Comparison of ENCODE assay signal across 2 cellular contexts in the genomic region with DNA sequence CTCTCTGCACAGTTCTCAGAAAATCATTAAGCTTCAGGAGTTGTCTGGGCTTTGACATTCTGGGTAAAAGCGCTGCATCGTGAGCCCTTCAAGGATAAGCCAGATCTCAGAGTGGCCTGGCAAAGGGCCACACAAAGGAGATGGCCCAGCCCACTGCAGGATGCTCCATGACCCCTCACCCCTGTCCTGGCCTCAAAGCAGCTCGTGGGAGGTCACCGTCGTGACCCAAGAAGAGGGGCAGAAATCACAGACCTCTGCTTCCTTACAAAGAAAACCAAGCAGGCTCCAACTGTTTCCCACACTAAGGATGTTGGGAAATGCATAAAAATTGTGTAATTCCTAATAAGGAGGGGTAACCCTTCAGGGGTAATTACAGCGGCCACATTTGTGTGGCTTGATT.
TF ChIP-seq lines count a peak whose summit lies in the region.

No MANE protein-coding gene starts in this region.

TF ChIP-seq in liver, 16 proteins besides CTCF, POLR2A, EP300 and RAD21 (continued from another document):
- TF ChIP-seq, protein P1, sequence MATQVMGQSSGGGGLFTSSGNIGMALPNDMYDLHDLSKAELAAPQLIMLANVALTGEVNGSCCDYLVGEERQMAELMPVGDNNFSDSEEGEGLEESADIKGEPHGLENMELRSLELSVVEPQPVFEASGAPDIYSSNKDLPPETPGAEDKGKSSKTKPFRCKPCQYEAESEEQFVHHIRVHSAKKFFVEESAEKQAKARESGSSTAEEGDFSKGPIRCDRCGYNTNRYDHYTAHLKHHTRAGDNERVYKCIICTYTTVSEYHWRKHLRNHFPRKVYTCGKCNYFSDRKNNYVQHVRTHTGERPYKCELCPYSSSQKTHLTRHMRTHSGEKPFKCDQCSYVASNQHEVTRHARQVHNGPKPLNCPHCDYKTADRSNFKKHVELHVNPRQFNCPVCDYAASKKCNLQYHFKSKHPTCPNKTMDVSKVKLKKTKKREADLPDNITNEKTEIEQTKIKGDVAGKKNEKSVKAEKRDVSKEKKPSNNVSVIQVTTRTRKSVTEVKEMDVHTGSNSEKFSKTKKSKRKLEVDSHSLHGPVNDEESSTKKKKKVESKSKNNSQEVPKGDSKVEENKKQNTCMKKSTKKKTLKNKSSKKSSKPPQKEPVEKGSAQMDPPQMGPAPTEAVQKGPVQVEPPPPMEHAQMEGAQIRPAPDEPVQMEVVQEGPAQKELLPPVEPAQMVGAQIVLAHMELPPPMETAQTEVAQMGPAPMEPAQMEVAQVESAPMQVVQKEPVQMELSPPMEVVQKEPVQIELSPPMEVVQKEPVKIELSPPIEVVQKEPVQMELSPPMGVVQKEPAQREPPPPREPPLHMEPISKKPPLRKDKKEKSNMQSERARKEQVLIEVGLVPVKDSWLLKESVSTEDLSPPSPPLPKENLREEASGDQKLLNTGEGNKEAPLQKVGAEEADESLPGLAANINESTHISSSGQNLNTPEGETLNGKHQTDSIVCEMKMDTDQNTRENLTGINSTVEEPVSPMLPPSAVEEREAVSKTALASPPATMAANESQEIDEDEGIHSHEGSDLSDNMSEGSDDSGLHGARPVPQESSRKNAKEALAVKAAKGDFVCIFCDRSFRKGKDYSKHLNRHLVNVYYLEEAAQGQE (IDR thresholded peaks at IDR 0.05) = no peak
- TF ChIP-seq SP1 (IDR thresholded peaks at IDR 0.05) (peak; percentile 11), FOXA1 (IDR thresholded peaks at IDR 0.05) (no peak), NR2F2 (IDR thresholded peaks at IDR 0.05) (peak; percentile 78), JUND (IDR thresholded peaks at IDR 0.05) (no peak)
- TF ChIP-seq, protein P2, sequence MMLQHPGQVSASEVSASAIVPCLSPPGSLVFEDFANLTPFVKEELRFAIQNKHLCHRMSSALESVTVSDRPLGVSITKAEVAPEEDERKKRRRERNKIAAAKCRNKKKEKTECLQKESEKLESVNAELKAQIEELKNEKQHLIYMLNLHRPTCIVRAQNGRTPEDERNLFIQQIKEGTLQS (IDR thresholded peaks at IDR 0.05) = no peak

TF ChIP-seq in HepG2, 621 proteins besides CTCF, POLR2A, EP300 and RAD21 (continued from another document):
- TF ChIP-seq, protein P3, sequence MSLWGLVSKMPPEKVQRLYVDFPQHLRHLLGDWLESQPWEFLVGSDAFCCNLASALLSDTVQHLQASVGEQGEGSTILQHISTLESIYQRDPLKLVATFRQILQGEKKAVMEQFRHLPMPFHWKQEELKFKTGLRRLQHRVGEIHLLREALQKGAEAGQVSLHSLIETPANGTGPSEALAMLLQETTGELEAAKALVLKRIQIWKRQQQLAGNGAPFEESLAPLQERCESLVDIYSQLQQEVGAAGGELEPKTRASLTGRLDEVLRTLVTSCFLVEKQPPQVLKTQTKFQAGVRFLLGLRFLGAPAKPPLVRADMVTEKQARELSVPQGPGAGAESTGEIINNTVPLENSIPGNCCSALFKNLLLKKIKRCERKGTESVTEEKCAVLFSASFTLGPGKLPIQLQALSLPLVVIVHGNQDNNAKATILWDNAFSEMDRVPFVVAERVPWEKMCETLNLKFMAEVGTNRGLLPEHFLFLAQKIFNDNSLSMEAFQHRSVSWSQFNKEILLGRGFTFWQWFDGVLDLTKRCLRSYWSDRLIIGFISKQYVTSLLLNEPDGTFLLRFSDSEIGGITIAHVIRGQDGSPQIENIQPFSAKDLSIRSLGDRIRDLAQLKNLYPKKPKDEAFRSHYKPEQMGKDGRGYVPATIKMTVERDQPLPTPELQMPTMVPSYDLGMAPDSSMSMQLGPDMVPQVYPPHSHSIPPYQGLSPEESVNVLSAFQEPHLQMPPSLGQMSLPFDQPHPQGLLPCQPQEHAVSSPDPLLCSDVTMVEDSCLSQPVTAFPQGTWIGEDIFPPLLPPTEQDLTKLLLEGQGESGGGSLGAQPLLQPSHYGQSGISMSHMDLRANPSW (CRISPR knock-in tag; IDR thresholded peaks at IDR 0.05; ENCODE audit: borderline replicate concordance) = no peak
- TF ChIP-seq NCOA2 (CRISPR knock-in tag; IDR thresholded peaks at IDR 0.05) (no peak), ZNF670 (CRISPR knock-in tag; IDR thresholded peaks at IDR 0.05; ENCODE audit: borderline replicate concordance) (no peak), HOXA5 (CRISPR knock-in tag; IDR thresholded peaks at IDR 0.05) (no peak), AKAP8 (CRISPR knock-in tag; IDR thresholded peaks at IDR 0.05) (no peak), ZNF232 (CRISPR knock-in tag; IDR thresholded peaks at IDR 0.05; ENCODE audit: borderline replicate concordance) (no peak)
- TF ChIP-seq, protein P4, sequence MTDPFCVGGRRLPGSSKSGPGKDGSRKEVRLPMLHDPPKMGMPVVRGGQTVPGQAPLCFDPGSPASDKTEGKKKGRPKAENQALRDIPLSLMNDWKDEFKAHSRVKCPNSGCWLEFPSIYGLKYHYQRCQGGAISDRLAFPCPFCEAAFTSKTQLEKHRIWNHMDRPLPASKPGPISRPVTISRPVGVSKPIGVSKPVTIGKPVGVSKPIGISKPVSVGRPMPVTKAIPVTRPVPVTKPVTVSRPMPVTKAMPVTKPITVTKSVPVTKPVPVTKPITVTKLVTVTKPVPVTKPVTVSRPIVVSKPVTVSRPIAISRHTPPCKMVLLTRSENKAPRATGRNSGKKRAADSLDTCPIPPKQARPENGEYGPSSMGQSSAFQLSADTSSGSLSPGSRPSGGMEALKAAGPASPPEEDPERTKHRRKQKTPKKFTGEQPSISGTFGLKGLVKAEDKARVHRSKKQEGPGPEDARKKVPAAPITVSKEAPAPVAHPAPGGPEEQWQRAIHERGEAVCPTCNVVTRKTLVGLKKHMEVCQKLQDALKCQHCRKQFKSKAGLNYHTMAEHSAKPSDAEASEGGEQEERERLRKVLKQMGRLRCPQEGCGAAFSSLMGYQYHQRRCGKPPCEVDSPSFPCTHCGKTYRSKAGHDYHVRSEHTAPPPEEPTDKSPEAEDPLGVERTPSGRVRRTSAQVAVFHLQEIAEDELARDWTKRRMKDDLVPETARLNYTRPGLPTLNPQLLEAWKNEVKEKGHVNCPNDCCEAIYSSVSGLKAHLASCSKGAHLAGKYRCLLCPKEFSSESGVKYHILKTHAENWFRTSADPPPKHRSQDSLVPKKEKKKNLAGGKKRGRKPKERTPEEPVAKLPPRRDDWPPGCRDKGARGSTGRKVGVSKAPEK (CRISPR knock-in tag; IDR thresholded peaks at IDR 0.05; ENCODE audit: borderline replicate concordance) = no peak
